ENCODE assay signal across 8 cellular contexts in genomic region chr1:235367000-235367908, GRCh38. TPM values are rescaled to one million over a fixed set of nuclear protein-coding genes. Genes with fewer than 3 reads are reported as not detected.
DNase-seq lines count a peak whose midpoint lies in the region; ATAC-seq and TF ChIP-seq lines count a peak whose summit lies in the region.

Gene TBCE (plus strand): TSS chr1:235367427. CDS start chr1:235380050, 12,623 bp downstream.

- peak within 1 kb of the TSS; percentile 37 for H3K27ac ChIP-seq in H9 (ENCODE audit: insufficient read length, low read depth, low read length)

- H2BK20ac ChIP-seq in H9 (ENCODE audit: low read depth, low read length, poor library complexity, severe bottlenecking) = no peak within 1 kb of the TSS

- H4K8ac ChIP-seq in H9 (replicated peaks; ENCODE audit: insufficient read length, low read depth, low read length) = no peak within 1 kb of the TSS

- TF ChIP-seq CTCF in H9 (conservative IDR thresholded peaks at IDR 0.05) (no peak), nephron progenitor cell (IDR thresholded peaks at IDR 0.05) (no peak)

- no peak within 1 kb of the TSS for H2BK5ac ChIP-seq in H9 (ENCODE audit: insufficient read length, low read length)

- H3K56ac ChIP-seq in H9 (ENCODE audit: insufficient read length, low read depth, low read length) = no peak within 1 kb of the TSS

- no peaks in the 10 kb centered on the region for H3K23me2 ChIP-seq in H9 (ENCODE audit: insufficient read length, low read depth, low read length, poor library complexity, severe bottlenecking)

- H2BK15ac ChIP-seq in H9 (ENCODE audit: low read depth, low read length) = no peak within 1 kb of the TSS

- no peak within 1 kb of the TSS for H3T11ph ChIP-seq in H9 (ENCODE audit: low read length)

- no peaks in the 10 kb centered on the region for H3K9me3 ChIP-seq in ES-I3 (ENCODE audit: control insufficient read depth, insufficient read depth, low read length)
- no peaks in the 10 kb centered on the region for H3K9me3 ChIP-seq in H9 (ENCODE audit: control insufficient read depth, low read depth, low read length)
- no peaks in the 10 kb centered on the region for H3K9me3 ChIP-seq in MG63

- H3K27ac Mint-ChIP-seq in H9 = peak within 1 kb of the TSS; percentile 91 to 98 (median 98)
- H3K27ac Mint-ChIP-seq in nephron progenitor cell = peak within 1 kb of the TSS; percentile 91
- H3K27ac Mint-ChIP-seq in stimulated activated naive CD8-positive, alpha-beta T cell treated with anti-CD3 and anti-CD28 coated beads, Interleukin-15, amount 100 ng/mL, for 72 hours = peak within 1 kb of the TSS; percentile 86 to 97

- peak; percentile 99 for ATAC-seq in stimulated activated naive CD8-positive, alpha-beta T cell treated with anti-CD3 and anti-CD28 coated beads, Interleukin-15, amount 100 ng/mL, for 72 hours

- no peak within 1 kb of the TSS for H4K5ac ChIP-seq in H9 (ENCODE audit: insufficient read length, low read depth, low read length)

- H3K14ac ChIP-seq in H9 (ENCODE audit: insufficient read depth, low read length) = peak within 1 kb of the TSS; percentile 72; the same call in 1 of the 2 replicates

- peak; percentile 99 for DNase-seq in H9
- peak; percentile 99 for DNase-seq in MG63
- peak; percentile 99 for DNase-seq in SIG-M5 treated with dmso at 0.1 percent for 504 hours (lab: John Stamatoyannopoulos, UW; ENCODE audit: unreplicated experiment)
- DNase-seq in activated gamma-delta T cell treated with Interleukin-2 at 50 U/mL for 16 hours = peak; percentile 78
- peak; percentile 92 for DNase-seq in fibroblast of the conjunctiva (ENCODE audit: low read depth)
- peak; percentile 95 for DNase-seq in nephron progenitor cell
- peak; percentile 72 to 86 for DNase-seq in stimulated activated naive CD8-positive, alpha-beta T cell treated with anti-CD3 and anti-CD28 coated beads, Interleukin-15, amount 100 ng/mL, for 72 hours

- no peak within 1 kb of the TSS for H3K18ac ChIP-seq in H9 (ENCODE audit: insufficient read length, low read depth, low read length)

- no peak within 1 kb of the TSS for H2BK12ac ChIP-seq in H9 (ENCODE audit: insufficient read length, low read depth, low read length)

- H3K27me3 ChIP-seq in H9 (ENCODE audit: insufficient read depth, low read length) (no peaks in the 10 kb centered on the region), MG63 (no peaks in the 10 kb centered on the region)

- H3K79me2 ChIP-seq in H9 (ENCODE audit: insufficient read depth, low read length) = peaks cover 7% of the 10 kb centered on the region; the same call in 1 of the 2 replicates

- H3K27me3 Mint-ChIP-seq in H9 (ENCODE audit: low read depth) (no peaks in the 10 kb centered on the region), nephron progenitor cell (ENCODE audit: low read depth, poor library complexity) (no peaks in the 10 kb centered on the region)
- no peaks in the 10 kb centered on the region for H3K27me3 Mint-ChIP-seq in stimulated activated naive CD8-positive, alpha-beta T cell treated with anti-CD3 and anti-CD28 coated beads, Interleukin-15, amount 100 ng/mL, for 72 hours

- no peak within 1 kb of the TSS for H2AK5ac ChIP-seq in H9 (ENCODE audit: insufficient read length, low read length)

- H3K9ac ChIP-seq in ES-I3 (ENCODE audit: low read depth, low read length) (peak within 1 kb of the TSS; percentile 89), H9 (ENCODE audit: extremely low read depth, insufficient read length, low read length) (peak within 1 kb of the TSS; percentile 74)

- H4K20me1 ChIP-seq in H9 (ENCODE audit: control insufficient read depth, insufficient read depth, insufficient read length) = no peaks in the 10 kb centered on the region

- H3K4me3 Mint-ChIP-seq in H9 (peak within 1 kb of the TSS; percentile 92 to 96), nephron progenitor cell (peak within 1 kb of the TSS; percentile 94)
- H3K4me3 Mint-ChIP-seq in stimulated activated naive CD8-positive, alpha-beta T cell treated with anti-CD3 and anti-CD28 coated beads, Interleukin-15, amount 100 ng/mL, for 72 hours = peak within 1 kb of the TSS; percentile 98 to 99

- H3K4me3 ChIP-seq in MG63 = peak within 1 kb of the TSS; percentile 73

- H3K23ac ChIP-seq in H9 (ENCODE audit: insufficient read length, low read depth, low read length) = no peak within 1 kb of the TSS

- H3K36me3 ChIP-seq in ES-I3 (ENCODE audit: insufficient read depth, low read length) (no peaks in the 10 kb centered on the region), MG63 (peaks cover 19% of the 10 kb centered on the region)

- H2AFZ ChIP-seq in H9 (ENCODE audit: low read length) = no peak within 1 kb of the TSS

- WGBS in H9 (ENCODE audit: extremely low coverage, insufficient read length, low lambda C conversion rate) = no CpG with 5 or more reads among the region's 38 CpGs

- H3K4me1 Mint-ChIP-seq in H9 (peaks cover 15 to 16% of the 10 kb centered on the region in 2 experiments), nephron progenitor cell (peaks cover 38% of the 10 kb centered on the region)
- H3K4me1 Mint-ChIP-seq in stimulated activated naive CD8-positive, alpha-beta T cell treated with anti-CD3 and anti-CD28 coated beads, Interleukin-15, amount 100 ng/mL, for 72 hours = peaks cover 27% of the 10 kb centered on the region

- no peak within 1 kb of the TSS for H4K91ac ChIP-seq in H9 (ENCODE audit: insufficient read length, low read depth, low read length)

- H3K79me1 ChIP-seq in H9 (ENCODE audit: insufficient read depth, low read depth, low read length, poor library complexity, severe bottlenecking) = peaks cover 3% of the 10 kb centered on the region

- no peaks in the 10 kb centered on the region for H3K4me1 ChIP-seq in ES-I3 (ENCODE audit: insufficient read depth, low read length)
- H3K4me1 ChIP-seq in H9 (ENCODE audit: insufficient read depth, low read length) = no peaks in the 10 kb centered on the region; the same call in 1 of the 2 replicates

- H3K9me3 Mint-ChIP-seq in H9 (no peaks in the 10 kb centered on the region), nephron progenitor cell (peaks cover under 1% of the 10 kb centered on the region)
- no peaks in the 10 kb centered on the region for H3K9me3 Mint-ChIP-seq in stimulated activated naive CD8-positive, alpha-beta T cell treated with anti-CD3 and anti-CD28 coated beads, Interleukin-15, amount 100 ng/mL, for 72 hours

- H3K36me3 Mint-ChIP-seq in H9 (ENCODE audit: insufficient read depth in 1 of 3, low read depth in 3 of 3) (peaks cover 5 to 15% (median 11%) of the 10 kb centered on the region in 3 experiments; a peak in 6 of 7 replicates), nephron progenitor cell (ENCODE audit: low read depth) (peaks cover 23% of the 10 kb centered on the region)

- H3K4me2 ChIP-seq in H9 (ENCODE audit: insufficient read depth, insufficient read length, low read length) = peak within 1 kb of the TSS; percentile 57

- H3K4ac ChIP-seq in H9 (ENCODE audit: low read depth, low read length) = no peak within 1 kb of the TSS

- no peak within 1 kb of the TSS for H2BK120ac ChIP-seq in H9 (ENCODE audit: low read depth, low read length, poor library complexity, severe bottlenecking)

RNA-seq across cellular contexts. Expression of gene TBCE, which starts in this region (rescaled TPM):
- 39.4 and 41.6 TPM in 2 replicates for total RNA-seq in H9 (2021)
- total RNA-seq in MG63 (2014; rRNA removed; shearing (Covaris generic); ENCODE audit: low replicate concordance) = 60.4 and 63.4 TPM in 2 replicates

Comparison
In these comparisons a context has a peak if more than half of its experiments do, and no peak if none do; other contexts are left out.
1. Peak in every context shown above with its lines: DNase-seq, ATAC-seq, H3K4me3 ChIP-seq and H3K27ac ChIP-seq.